Comparison of ENCODE assay signal across 20 cellular contexts in the genomic region with DNA sequence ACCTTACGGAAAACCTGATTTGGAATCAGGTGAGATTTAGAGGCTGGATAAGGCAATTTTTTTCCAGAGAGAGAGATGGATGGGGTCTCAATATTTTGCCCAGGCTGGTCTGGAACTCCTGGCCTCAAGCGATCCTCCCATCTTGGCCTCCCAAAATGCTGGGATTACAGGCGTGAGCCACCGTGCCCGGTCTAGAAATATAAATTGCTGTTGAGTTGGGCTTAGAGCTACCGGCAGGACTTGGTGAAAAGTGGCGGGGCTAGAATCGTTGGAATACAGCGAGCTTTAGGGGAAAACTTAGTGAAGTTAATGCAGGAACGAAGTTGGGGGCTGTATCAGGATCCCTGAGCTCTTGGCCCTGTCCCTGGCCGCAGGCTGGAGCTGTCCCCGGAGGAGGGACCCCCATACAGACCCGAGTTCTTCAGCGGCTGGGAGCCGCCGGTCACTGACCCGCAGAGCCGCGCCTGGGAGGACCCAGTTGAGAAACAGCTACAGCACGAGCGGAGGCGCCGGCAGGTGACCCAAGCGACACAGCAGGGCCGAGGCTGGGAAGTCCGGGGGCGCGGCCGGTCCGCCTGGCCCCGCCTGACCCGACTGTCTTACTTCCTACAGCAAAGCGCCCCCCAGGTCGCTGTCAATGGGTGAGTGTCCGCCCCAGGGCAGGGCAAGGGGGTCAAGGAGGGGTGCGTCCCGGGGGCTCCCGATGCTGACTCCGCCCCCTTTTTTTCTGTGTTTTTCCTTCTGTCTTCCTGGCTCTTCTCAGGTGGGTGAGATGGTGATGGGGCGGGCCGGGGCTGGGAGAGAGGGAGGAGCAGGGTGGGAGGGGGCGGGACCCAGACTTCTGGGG. TPM values are rescaled to one million over a fixed set of nuclear protein-coding genes. Genes with fewer than 3 reads are reported as not detected.
A peak's percentile ranks its signal among the peaks of the same experiment; 100 is the strongest.
DNase-seq lines count a peak whose midpoint lies in the region; ATAC-seq and TF ChIP-seq lines count a peak whose summit lies in the region.
"Had no signal": no experiment of that assay in that cellular context is flagged by ENCODE, and none has a peak within 500 bp of the region (broad histone marks: within the 10 kb centered on the region; RNA-seq: fewer than 3 reads in every experiment).

No MANE protein-coding gene starts in this region.

- H3K27ac ChIP-seq in spleen (no peak overlapping the region), PC-3 (ENCODE audit: low read length) (no peak overlapping the region), mesenchymal stem cell (ENCODE audit: low read length, poor library complexity, severe bottlenecking) (no peak overlapping the region)
- H3K27ac ChIP-seq: body of pancreas, C4-2B, heart right ventricle, pancreas, uterus had no signal

- H3K23ac ChIP-seq in mesenchymal stem cell (ENCODE audit: low read length in 2 of 2): no peak overlapping the region

- H3K4me1 Mint-ChIP-seq in activated T-cell treated with anti-CD3 and anti-CD28 coated beads, Interleukin-2, amount 50 U/mL, for 72 hours (ENCODE audit: low read depth): peaks cover 39% of the 10 kb centered on the region
- H3K4me1 Mint-ChIP-seq in activated T-cell treated with anti-CD3 and anti-CD28 coated beads, Interleukin-2, amount 50 U/mL, for 4 hours (ENCODE audit: low read depth): peaks cover 31% of the 10 kb centered on the region
- peaks cover 25% of the 10 kb centered on the region for H3K4me1 Mint-ChIP-seq in activated CD4-positive, alpha-beta T cell treated with anti-CD3 and anti-CD28 coated beads, Interleukin-2, amount 10 ng/mL, durations not matched to agents 24 days and 14 days

- H3K14ac ChIP-seq in mesenchymal stem cell (ENCODE audit: low read length in 2 of 2): no peak overlapping the region

- H3K36me3 Mint-ChIP-seq in activated T-cell treated with anti-CD3 and anti-CD28 coated beads, Interleukin-2, amount 50 U/mL, for 72 hours (ENCODE audit: insufficient read depth in 2 of 2): peaks cover 4 to 8% of the 10 kb centered on the region in 2 donors
- H3K36me3 Mint-ChIP-seq in activated T-cell treated with anti-CD3 and anti-CD28 coated beads, Interleukin-2, amount 50 U/mL, for 4 hours (ENCODE audit: insufficient read depth): no peaks in the 10 kb centered on the region
- peaks cover 12% of the 10 kb centered on the region for H3K36me3 Mint-ChIP-seq in activated CD4-positive, alpha-beta T cell treated with anti-CD3 and anti-CD28 coated beads, Interleukin-2, amount 10 ng/mL, durations not matched to agents 24 days and 14 days (ENCODE audit: low read depth)

- H3F3A ChIP-seq in PC-3 (ENCODE audit: low read length, unreplicated experiment): no peaks in the 10 kb centered on the region

- no peak overlapping the region for H4K8ac ChIP-seq in mesenchymal stem cell (ENCODE audit: low read length)

- no peaks in the 10 kb centered on the region for H3K79me1 ChIP-seq in mesenchymal stem cell (replicated peaks; ENCODE audit: low read length, poor library complexity, severe bottlenecking)

- H3K27me3 ChIP-seq in spleen (replicated peaks in 1 of 7) (peaks cover 10 to 95% (median 78%) of the 10 kb centered on the region in 7 donors), PC-3 (ENCODE audit: low read length) (no peaks in the 10 kb centered on the region), mesenchymal stem cell (ENCODE audit: control insufficient read depth in 1 of 2, insufficient read depth in 1 of 2, low read length in 2 of 2) (peaks cover 68 to 80% of the 10 kb centered on the region in 2 experiments)
- H3K27me3 ChIP-seq: pancreas had no signal

- H2BK5ac ChIP-seq in mesenchymal stem cell (ENCODE audit: low read depth, low read length, poor library complexity, severe bottlenecking): no peak overlapping the region

- H3K4ac ChIP-seq in mesenchymal stem cell (ENCODE audit: low read depth in 1 of 2, low read length in 2 of 2): no peak overlapping the region

- H4K91ac ChIP-seq in mesenchymal stem cell (ENCODE audit: low read length): no peak overlapping the region

- H3K27me3 Mint-ChIP-seq in activated T-cell treated with anti-CD3 and anti-CD28 coated beads, Interleukin-2, amount 50 U/mL, for 72 hours (ENCODE audit: low read depth): peaks cover 69% of the 10 kb centered on the region
- peaks cover 61% of the 10 kb centered on the region for H3K27me3 Mint-ChIP-seq in activated T-cell treated with anti-CD3 and anti-CD28 coated beads, Interleukin-2, amount 50 U/mL, for 4 hours (ENCODE audit: low read depth)
- peaks cover 45% of the 10 kb centered on the region for H3K27me3 Mint-ChIP-seq in activated CD4-positive, alpha-beta T cell treated with anti-CD3 and anti-CD28 coated beads, Interleukin-2, amount 10 ng/mL, durations not matched to agents 24 days and 14 days

- peaks cover 23 to 64% (median 52%) of the 10 kb centered on the region in 6 donors for H3K4me1 ChIP-seq in spleen
- no peaks in the 10 kb centered on the region for H3K4me1 ChIP-seq in PC-3 (ENCODE audit: insufficient read depth, low read length)
- H3K4me1 ChIP-seq in mesenchymal stem cell (ENCODE audit: control insufficient read depth, insufficient read depth, low read depth, low read length): peaks cover 45% of the 10 kb centered on the region
- H3K4me1 ChIP-seq: pancreas had no signal

- ATAC-seq in activated T-cell treated with anti-CD3 and anti-CD28 coated beads, Interleukin-2, amount 50 U/mL, for 72 hours (replicated peaks in 1 of 2): no peak
- ATAC-seq in activated T-cell treated with anti-CD3 and anti-CD28 coated beads, Interleukin-2, amount 50 U/mL, for 4 hours: no peak
- no peak for ATAC-seq in PC-3
- ATAC-seq: activated CD8-positive, alpha-beta T cell treated with anti-CD3 and anti-CD28 coated beads, Interleukin-2, amount 10 ng/mL, durations not matched to agents 7 days and 5 days; activated naive CD8-positive, alpha-beta T cell treated with anti-CD3 and anti-CD28 coated beads, Interleukin-2, amount 50 U/mL, for 24 hours; body of pancreas; pancreas had no signal

- peaks cover 0 to 3% of the 10 kb centered on the region in 2 donors for H3K9me3 Mint-ChIP-seq in activated T-cell treated with anti-CD3 and anti-CD28 coated beads, Interleukin-2, amount 50 U/mL, for 72 hours
- no peaks in the 10 kb centered on the region for H3K9me3 Mint-ChIP-seq in activated T-cell treated with anti-CD3 and anti-CD28 coated beads, Interleukin-2, amount 50 U/mL, for 4 hours
- H3K9me3 Mint-ChIP-seq in activated CD4-positive, alpha-beta T cell treated with anti-CD3 and anti-CD28 coated beads, Interleukin-2, amount 10 ng/mL, durations not matched to agents 24 days and 14 days: no peaks in the 10 kb centered on the region
- H3K9me3 Mint-ChIP-seq: activated B cell treated with CpG ODN at 0.5 μM for 24 hours; activated naive CD8-positive, alpha-beta T cell treated with anti-CD3 and anti-CD28 coated beads, Interleukin-2, amount 50 U/mL, for 24 hours had no signal

- H3K9ac ChIP-seq in PC-3 (ENCODE audit: low read length) (no peak overlapping the region), mesenchymal stem cell (ENCODE audit: low read length) (no peak overlapping the region)
- H3K9ac ChIP-seq: SK-N-SH had no signal

- H3K4me2 ChIP-seq in PC-3 (ENCODE audit: low read length): no peak overlapping the region
- no peak overlapping the region for H3K4me2 ChIP-seq in mesenchymal stem cell (ENCODE audit: low read length, poor library complexity, severe bottlenecking)

- peaks cover 2% of the 10 kb centered on the region for H3K9me3 ChIP-seq in iPS-18c (ENCODE audit: control insufficient read depth, insufficient read depth, low read length)
- peaks cover 0 to 7% (median 0%) of the 10 kb centered on the region in 8 donors for H3K9me3 ChIP-seq in spleen
- no peaks in the 10 kb centered on the region for H3K9me3 ChIP-seq in PC-3 (ENCODE audit: low read length)
- H3K9me3 ChIP-seq in mesenchymal stem cell (ENCODE audit: control insufficient read depth, low read length): no peaks in the 10 kb centered on the region
- H3K9me3 ChIP-seq: body of pancreas, heart right ventricle, pancreas, SK-N-SH, uterus had no signal

- peak overlapping the region; percentile 83 to 91 for H3K4me3 Mint-ChIP-seq in activated T-cell treated with anti-CD3 and anti-CD28 coated beads, Interleukin-2, amount 50 U/mL, for 72 hours
- no peak overlapping the region for H3K4me3 Mint-ChIP-seq in activated T-cell treated with anti-CD3 and anti-CD28 coated beads, Interleukin-2, amount 50 U/mL, for 4 hours
- H3K4me3 Mint-ChIP-seq in activated CD4-positive, alpha-beta T cell treated with anti-CD3 and anti-CD28 coated beads, Interleukin-2, amount 10 ng/mL, durations not matched to agents 24 days and 14 days: no peak overlapping the region

- no peaks in the 10 kb centered on the region for H3K9me2 ChIP-seq in PC-3 (replicated peaks; ENCODE audit: low read length)
- H3K9me2 ChIP-seq: SK-N-SH had no signal

- H3K36me3 ChIP-seq in spleen (no peaks in the 10 kb centered on the region), PC-3 (ENCODE audit: low read depth, low read length) (peaks cover 12% of the 10 kb centered on the region), mesenchymal stem cell (ENCODE audit: control insufficient read depth in 1 of 2, insufficient read depth in 2 of 2, low read depth in 1 of 2, low read length in 2 of 2) (peaks cover 0 to 6% of the 10 kb centered on the region in 2 experiments)
- H3K36me3 ChIP-seq: heart right ventricle, pancreas, uterus had no signal

- H2AFZ ChIP-seq in PC-3 (ENCODE audit: low read length): no peak overlapping the region
- H2AFZ ChIP-seq in mesenchymal stem cell (ENCODE audit: low read depth, low read length): no peak overlapping the region

- intact Hi-C loops in spleen (cut with DNase I; ENCODE audit: low total_unique reads) (no loop called here), PC-3 (cut with micrococcal nuclease) (no loop called here)
- intact Hi-C loops in activated CD4-positive, alpha-beta T cell treated with anti-CD3 and anti-CD28 coated beads, Interleukin-2, amount 10 ng/mL, durations not matched to agents 24 days and 14 days (cut with micrococcal nuclease): loop anchor here (5.0 kb wide), 1 partner anchor 79 kb away; no protein-coding TSS in a partner anchor

- H3K18ac ChIP-seq in mesenchymal stem cell (ENCODE audit: low read depth in 1 of 2, low read length in 2 of 2): no peak overlapping the region

- no peak overlapping the region for H2BK120ac ChIP-seq in mesenchymal stem cell (ENCODE audit: low read depth, low read length)

- POLR2A ChIA-PET in PC-3 (lab: Charles Lee; ENCODE audit: unreplicated experiment): no interaction called here

- no peak overlapping the region for H2BK15ac ChIP-seq in mesenchymal stem cell (ENCODE audit: low read depth, poor library complexity, severe bottlenecking)

- DNase-seq in activated T-cell treated with anti-CD3 and anti-CD28 coated beads, Interleukin-2, amount 50 U/mL, for 72 hours: no peak
- no peak for DNase-seq in activated T-cell treated with anti-CD3 and anti-CD28 coated beads, Interleukin-2, amount 50 U/mL, for 4 hours
- peak; percentile 71 for DNase-seq in HuH-7.5 (ENCODE audit: low spot score)
- DNase-seq in spleen: peak; percentile 71
- DNase-seq in PC-3: no peak
- DNase-seq in activated CD4-positive, alpha-beta T cell treated with anti-CD3 and anti-CD28 coated beads, Interleukin-2, amount 10 ng/mL, durations not matched to agents 24 days and 14 days: no peak
- no peak for DNase-seq in mesenchymal stem cell
- DNase-seq: ACHN, activated B cell treated with CpG ODN at 0.5 μM for 24 hours, body of pancreas, NCI-H2081, T-helper 9 cell, uterus had no signal

- no peak overlapping the region for H3K27ac Mint-ChIP-seq in activated T-cell treated with anti-CD3 and anti-CD28 coated beads, Interleukin-2, amount 50 U/mL, for 72 hours
- H3K27ac Mint-ChIP-seq in activated CD4-positive, alpha-beta T cell treated with anti-CD3 and anti-CD28 coated beads, Interleukin-2, amount 10 ng/mL, durations not matched to agents 24 days and 14 days: no peak overlapping the region
- H3K27ac Mint-ChIP-seq: activated B cell treated with CpG ODN at 0.5 μM for 24 hours; activated CD8-positive, alpha-beta T cell treated with anti-CD3 and anti-CD28 coated beads, Interleukin-2, amount 10 ng/mL, durations not matched to agents 7 days and 5 days; activated naive CD8-positive, alpha-beta T cell treated with anti-CD3 and anti-CD28 coated beads, Interleukin-2, amount 50 U/mL, for 24 hours had no signal

- no peak overlapping the region for H2BK12ac ChIP-seq in mesenchymal stem cell (ENCODE audit: low read length in 2 of 2)

- peak overlapping the region; percentile 6; the same call in 1 of the 2 replicates for H3K4me3 ChIP-seq in iPS-18c (ENCODE audit: insufficient read depth, low read depth, low read length)
- H3K4me3 ChIP-seq in spleen: no peak overlapping the region
- H3K4me3 ChIP-seq in PC-3 (ENCODE audit: low read length): no peak overlapping the region
- no peak overlapping the region for H3K4me3 ChIP-seq in mesenchymal stem cell (ENCODE audit: insufficient read depth in 1 of 2, low read depth in 1 of 2, low read length in 2 of 2)
- H3K4me3 ChIP-seq: body of pancreas, pancreas, uterus had no signal

- TF ChIP-seq CTCF in spleen (IDR thresholded peaks at IDR 0.05 in 8 of 11, conservative IDR thresholded peaks at IDR 0.05 in 3 of 11): no peak
- no peak for TF ChIP-seq CTCF in PC-3 (conservative IDR thresholded peaks at IDR 0.05; ENCODE audit: low read depth, low read length)

- H3K79me2 ChIP-seq in PC-3 (ENCODE audit: low read length): no peaks in the 10 kb centered on the region

- no TSS peak for BruUV-seq in PC-3 (replicated peaks; lab: Mats Ljungman, UMichigan)

- CTCF ChIA-PET in PC-3 (lab: Charles Lee): no interaction called here

- WGBS in spleen, 5 donors: 33 to 61% (median 37%) methylated on average over 22 to 42 of the region's 42 CpGs
- 29% methylated on average over 40 of the region's 42 CpGs for WGBS in mesenchymal stem cell

- H2AK5ac ChIP-seq in mesenchymal stem cell (ENCODE audit: low read length, severe bottlenecking): no peak overlapping the region

- TF ChIP-seq POLR2A in spleen (IDR thresholded peaks at IDR 0.05): no peak

- H4K20me1 ChIP-seq in PC-3 (ENCODE audit: low read length): no peaks in the 10 kb centered on the region

RNA-seq across cellular contexts. Expression of a gene that starts 7.6 kb away (rescaled TPM):
- 1 to 10 TPM; 3.8 to 5.3 TPM for total RNA-seq in activated T-cell treated with anti-CD3 and anti-CD28 coated beads, Interleukin-2, amount 50 U/mL, for 72 hours
- 1 to 10 TPM in 1 of 3 donors, under 1 TPM in 2; 0.53 to 1.2 (median 0.87) TPM for total RNA-seq in activated T-cell treated with anti-CD3 and anti-CD28 coated beads, Interleukin-2, amount 50 U/mL, for 4 hours
- total RNA-seq in spleen (1 to 10 TPM in 5 of 7 donors, under 1 TPM in 1, not detected in 1; 0.37 to 3.4 (median 2.2) TPM), PC-3 (2014; rRNA removed) (75.3 and 75.8 TPM in 2 replicates)
- polyA plus RNA-seq in spleen: 1 to 10 TPM; 5.2 to 5.3 (median 5.3) TPM
- total RNA-seq in activated CD4-positive, alpha-beta T cell treated with anti-CD3 and anti-CD28 coated beads, Interleukin-2, amount 10 ng/mL, durations not matched to agents 24 days and 14 days: 3.7 and 3.9 TPM in 2 replicates
- polyA plus RNA-seq in mesenchymal stem cell (2013, experiment 1 of 2): 5.2 TPM
- 4.9 TPM for polyA plus RNA-seq in mesenchymal stem cell (2013, experiment 2 of 2)

RNA-seq across cellular contexts. Expression of a gene that starts 20.3 kb away (rescaled TPM):
- total RNA-seq in activated T-cell treated with anti-CD3 and anti-CD28 coated beads, Interleukin-2, amount 50 U/mL, for 72 hours: 10 to 100 TPM; 11.5 to 13.8 TPM
- 10 to 100 TPM; 19.2 to 40.7 (median 19.5) TPM for total RNA-seq in activated T-cell treated with anti-CD3 and anti-CD28 coated beads, Interleukin-2, amount 50 U/mL, for 4 hours
- total RNA-seq in spleen: 10 to 100 TPM; 15.3 to 31.5 (median 17.9) TPM
- polyA plus RNA-seq in spleen: 10 to 100 TPM in 1 of 3 donors, 1 to 10 TPM in 2; 4.6 to 13.5 (median 7.6) TPM
- 80.4 and 85.7 TPM in 2 replicates for total RNA-seq in PC-3 (2014; rRNA removed)
- total RNA-seq in activated CD4-positive, alpha-beta T cell treated with anti-CD3 and anti-CD28 coated beads, Interleukin-2, amount 10 ng/mL, durations not matched to agents 24 days and 14 days: 21.7 and 23.2 TPM in 2 replicates
- 5.1 TPM for polyA plus RNA-seq in mesenchymal stem cell (2013, experiment 1 of 2)
- 5.3 TPM for polyA plus RNA-seq in mesenchymal stem cell (2013, experiment 2 of 2)

RNA-seq across cellular contexts. Expression of a gene that starts 34.2 kb away (rescaled TPM):
- total RNA-seq in activated T-cell treated with anti-CD3 and anti-CD28 coated beads, Interleukin-2, amount 50 U/mL, for 72 hours: 10 to 100 TPM; 65.7 to 71.6 TPM
- 100 to 1,000 TPM in 2 of 3 donors, 10 to 100 TPM in 1; 95.6 to 105 (median 104) TPM for total RNA-seq in activated T-cell treated with anti-CD3 and anti-CD28 coated beads, Interleukin-2, amount 50 U/mL, for 4 hours
- total RNA-seq in spleen: 100 to 1,000 TPM in 5 of 7 donors, 10 to 100 TPM in 2; 88.2 to 193 (median 129) TPM
- 100 to 1,000 TPM in 2 of 3 donors, 10 to 100 TPM in 1; 98.2 to 292 (median 263) TPM for polyA plus RNA-seq in spleen
- total RNA-seq in PC-3 (2014; rRNA removed): 136 and 180 TPM in 2 replicates
- total RNA-seq in activated CD4-positive, alpha-beta T cell treated with anti-CD3 and anti-CD28 coated beads, Interleukin-2, amount 10 ng/mL, durations not matched to agents 24 days and 14 days: 103 and 104 TPM in 2 replicates
- polyA plus RNA-seq in mesenchymal stem cell (2013, experiment 1 of 2): 83.1 TPM
- 80.0 TPM for polyA plus RNA-seq in mesenchymal stem cell (2013, experiment 2 of 2)

RNA-seq across cellular contexts. Expression of a gene that starts 45.2 kb away (rescaled TPM):
- total RNA-seq in activated T-cell treated with anti-CD3 and anti-CD28 coated beads, Interleukin-2, amount 50 U/mL, for 72 hours: under 1 TPM; 0.24 to 0.39 TPM
- total RNA-seq in activated T-cell treated with anti-CD3 and anti-CD28 coated beads, Interleukin-2, amount 50 U/mL, for 4 hours: under 1 TPM in 2 of 3 donors, not detected in 1; 0.26 to 0.53 TPM
- total RNA-seq in spleen: 1 to 10 TPM; 1.3 to 3.8 (median 1.7) TPM
- polyA plus RNA-seq in spleen: under 1 TPM; 0.09 to 0.41 (median 0.35) TPM
- 0.58 TPM in 1 of 2 replicates, not detected in the other for total RNA-seq in PC-3 (2014; rRNA removed)
- total RNA-seq in activated CD4-positive, alpha-beta T cell treated with anti-CD3 and anti-CD28 coated beads, Interleukin-2, amount 10 ng/mL, durations not matched to agents 24 days and 14 days: 0.17 and 0.42 TPM in 2 replicates
- polyA plus RNA-seq in mesenchymal stem cell (2013, experiment 1 of 2): not detected
- not detected for polyA plus RNA-seq in mesenchymal stem cell (2013, experiment 2 of 2)
- total RNA-seq: activated B cell treated with CpG ODN at 0.5 μM for 24 hours had no signal

Comparison
In these comparisons a context has a peak if more than half of its experiments do, and no peak if none do; other contexts are left out.
1. H3K4me3 Mint-ChIP-seq: peak in activated T-cell treated with anti-CD3 and anti-CD28 coated beads, Interleukin-2, amount 50 U/mL, for 72 hours (2 of 2); none in activated T-cell treated with anti-CD3 and anti-CD28 coated beads, Interleukin-2, amount 50 U/mL, for 4 hours (single experiment) and activated CD4-positive, alpha-beta T cell treated with anti-CD3 and anti-CD28 coated beads, Interleukin-2, amount 10 ng/mL, durations not matched to agents 24 days and 14 days (single experiment).
2. DNase-seq: peak in HuH-7.5 (single experiment) and spleen (single experiment); none in activated T-cell treated with anti-CD3 and anti-CD28 coated beads, Interleukin-2, amount 50 U/mL, for 72 hours (0 of 2), activated T-cell treated with anti-CD3 and anti-CD28 coated beads, Interleukin-2, amount 50 U/mL, for 4 hours (single experiment), PC-3 (single experiment), activated CD4-positive, alpha-beta T cell treated with anti-CD3 and anti-CD28 coated beads, Interleukin-2, amount 10 ng/mL, durations not matched to agents 24 days and 14 days (single experiment) and mesenchymal stem cell (single experiment).
3. RNA of a gene that starts 7.6 kb away (total RNA-seq): 75.3 to 75.8 TPM in PC-3; 3.8 to 5.3 TPM in activated T-cell treated with anti-CD3 and anti-CD28 coated beads, Interleukin-2, amount 50 U/mL, for 72 hours, 3.7 to 3.9 TPM in activated CD4-positive, alpha-beta T cell treated with anti-CD3 and anti-CD28 coated beads, Interleukin-2, amount 10 ng/mL, durations not matched to agents 24 days and 14 days, 0.37 to 3.4 TPM in spleen and 0.53 to 1.2 TPM in activated T-cell treated with anti-CD3 and anti-CD28 coated beads, Interleukin-2, amount 50 U/mL, for 4 hours; every median in the first group is over 10 times any median in the second.